ENCODE assay signal across 13 cellular contexts in genomic region chr13:59746291-59746962, GRCh38.
DNase-seq lines count a peak whose midpoint lies in the region; ATAC-seq and TF ChIP-seq lines count a peak whose summit lies in the region.
"Had no signal": no experiment of that assay in that cellular context is flagged by ENCODE, and none has a peak within 500 bp of the region (broad histone marks: within the 10 kb centered on the region; RNA-seq: fewer than 3 reads in every experiment).

No MANE protein-coding gene starts in this region.

- peak overlapping the region; percentile 70 for H3K4me2 ChIP-seq in osteoblast (ENCODE audit: insufficient read depth, low read length)
- H3K4me2 ChIP-seq: smooth muscle cell had no signal

- no peak overlapping the region for H2AFZ ChIP-seq in osteoblast (ENCODE audit: low read length)

- H3K4me1 ChIP-seq in osteoblast (ENCODE audit: insufficient read depth, low read length), result peaks cover 55% of the 10 kb centered on the region

- H4K20me1 ChIP-seq in osteoblast (ENCODE audit: insufficient read depth, low read length), result no peaks in the 10 kb centered on the region

- H3K27me3 ChIP-seq in osteoblast (ENCODE audit: insufficient read depth, low read length), result no peaks in the 10 kb centered on the region

- TF ChIP-seq CTCF in cardiac fibroblast (IDR thresholded peaks at IDR 0.05; ENCODE audit: low read depth, low read length) (no peak), osteoblast (IDR thresholded peaks at IDR 0.05; ENCODE audit: extremely low read depth, low read depth, low read length) (no peak)

- ATAC-seq in HG02870 (IDR thresholded peaks at IDR 0.05; ENCODE audit: unreplicated experiment), result no peak

- no peaks in the 10 kb centered on the region for H3K79me2 ChIP-seq in osteoblast (ENCODE audit: insufficient read depth, low read length)

- H3K27ac ChIP-seq in osteoblast (ENCODE audit: low read depth, low read length), result peak overlapping the region; percentile 93

- no peak overlapping the region for H3K4me3 ChIP-seq in cardiac fibroblast (replicated peaks in 1 of 2; ENCODE audit: low read depth in 2 of 2, low read length in 2 of 2)
- H3K4me3 ChIP-seq in osteoblast (ENCODE audit: insufficient read depth, low read length), result no peak overlapping the region
- H3K4me3 ChIP-seq: lung, smooth muscle cell had no signal

- H3K36me3 ChIP-seq in osteoblast (ENCODE audit: insufficient read depth, low read length), result no peaks in the 10 kb centered on the region

- no peaks in the 10 kb centered on the region for H3K9me3 ChIP-seq in osteoblast (ENCODE audit: low read depth, low read length)

- DNase-seq in GM04504 (ENCODE audit: low read depth) (peak; percentile 42), M059J (ENCODE audit: low read depth) (peak; percentile 69), cardiac fibroblast (ENCODE audit: low read depth in 2 of 2) (peak; percentile 22 to 75), osteoblast (ENCODE audit: insufficient read length, low spot score, missing footprints) (peak; percentile 48), putamen (ENCODE audit: low spot score) (no peak), COLO829 (ENCODE audit: low spot score) (no peak)
- DNase-seq: activated CD4-positive, alpha-beta T cell treated with anti-CD3 and anti-CD28 coated beads, Interleukin-2, amount 50 U/mL, for 4 hours; activated effector memory CD4-positive, alpha-beta T cell treated with anti-CD3 and anti-CD28 coated beads, Interleukin-2, amount 50 U/mL, for 16 hours; COR-L47; NCI-H1048 had no signal

Comparison
In these comparisons a context has a peak if more than half of its experiments do, and no peak if none do; other contexts are left out.
1. DNase-seq: peak in GM04504 (single experiment), M059J (single experiment), cardiac fibroblast (2 of 2) and osteoblast (single experiment); none in putamen (single experiment) and COLO829 (single experiment).